ENCODE assay signal across 14 cellular contexts in genomic region chr5:75536694-75537360, GRCh38. TPM values are rescaled to one million over a fixed set of nuclear protein-coding genes. Genes with fewer than 3 reads are reported as not detected.
DNase-seq lines count a peak whose midpoint lies in the region; ATAC-seq and TF ChIP-seq lines count a peak whose summit lies in the region.
"Had no signal": no experiment of that assay in that cellular context is flagged by ENCODE, and none has a peak within 500 bp of the region (broad histone marks: within the 10 kb centered on the region; RNA-seq: fewer than 3 reads in every experiment).

No MANE protein-coding gene starts in this region.

- ATAC-seq in Right ventricle myocardium superior (ENCODE audit: poor library complexity): peak; percentile 15
- ATAC-seq in left ventricle myocardium superior: peak; percentile 17
- ATAC-seq in aorta (ENCODE audit: low FRiP score): peak; percentile 38

- peaks cover 13% of the 10 kb centered on the region for H3K4me1 Mint-ChIP-seq in Calu3 (ENCODE audit: low read depth, unreplicated experiment)

- no peak overlapping the region for H3K27ac Mint-ChIP-seq in Calu3 (ENCODE audit: unreplicated experiment)

- H3K36me3 ChIP-seq in right atrium auricular region (no peaks in the 10 kb centered on the region), aorta (ENCODE audit: control insufficient read depth in 1 of 2, insufficient read depth in 2 of 2, low read length in 1 of 2) (no peaks in the 10 kb centered on the region)
- H3K36me3 ChIP-seq: colonic mucosa had no signal

- BruUV-seq in Calu3 (replicated peaks; lab: Mats Ljungman, UMichigan): no TSS peak

- H3K4me1 ChIP-seq in right atrium auricular region (peaks cover 0 to 11% of the 10 kb centered on the region in 2 donors), aorta (ENCODE audit: control insufficient read depth in 1 of 2, insufficient read depth in 2 of 2, low read length in 2 of 2) (no peaks in the 10 kb centered on the region)
- H3K4me1 ChIP-seq: colonic mucosa had no signal

- WGBS in aorta, 2 donors: 93 to 96% methylated on average over 6 of the region's 6 CpGs

- no peaks in the 10 kb centered on the region for H3K27me3 Mint-ChIP-seq in Calu3 (ENCODE audit: unreplicated experiment)
- H3K27me3 Mint-ChIP-seq: stimulated activated naive CD8-positive, alpha-beta T cell treated with anti-CD3 and anti-CD28 coated beads, Interleukin-15, Interleukin-2, amounts not matched to agents 100 ng/mL and 50 ng/mL, for 24 hours had no signal

- intact Hi-C loops in Right ventricle myocardium superior (cut with DNase I) (no loop called here), left ventricle myocardium superior (cut with micrococcal nuclease) (no loop called here), aorta (cut with DNase I) (no loop called here), Calu3 (cut with micrococcal nuclease; ENCODE audit: unreplicated experiment) (no loop called here)

- no peaks in the 10 kb centered on the region for H3K9me3 Mint-ChIP-seq in Calu3 (ENCODE audit: low read depth, unreplicated experiment)

- H3K27ac ChIP-seq in right atrium auricular region: no peak overlapping the region
- no peak overlapping the region for H3K27ac ChIP-seq in aorta (ENCODE audit: low read depth in 1 of 2, low read length in 2 of 2)
- H3K27ac ChIP-seq: colonic mucosa had no signal

- TF ChIP-seq CTCF in right atrium auricular region (IDR thresholded peaks at IDR 0.05): no peak
- no peak for TF ChIP-seq CTCF in Calu3 (IDR thresholded peaks at IDR 0.05; ENCODE audit: unreplicated experiment)

- H3K27me3 ChIP-seq in right atrium auricular region: no peaks in the 10 kb centered on the region
- no peaks in the 10 kb centered on the region for H3K27me3 ChIP-seq in aorta (ENCODE audit: control insufficient read depth in 1 of 2, insufficient read depth in 2 of 2, low read length in 1 of 2)
- H3K27me3 ChIP-seq: colonic mucosa had no signal

- no peaks in the 10 kb centered on the region for H3K36me3 Mint-ChIP-seq in Calu3 (ENCODE audit: insufficient read depth, unreplicated experiment)

- no peak overlapping the region for H3K4me3 Mint-ChIP-seq in Calu3 (ENCODE audit: low read depth, unreplicated experiment)
- H3K4me3 Mint-ChIP-seq: stimulated activated naive CD8-positive, alpha-beta T cell treated with anti-CD3 and anti-CD28 coated beads, Interleukin-15, Interleukin-2, amounts not matched to agents 100 ng/mL and 50 ng/mL, for 24 hours had no signal

- H3K9me3 ChIP-seq in right atrium auricular region (peaks cover 0 to 20% of the 10 kb centered on the region in 2 donors), aorta (ENCODE audit: control insufficient read depth, low read length) (peaks cover 2% of the 10 kb centered on the region)
- H3K9me3 ChIP-seq: colonic mucosa had no signal

- no peak overlapping the region for H3K4me3 ChIP-seq in right atrium auricular region
- H3K4me3 ChIP-seq in aorta (ENCODE audit: low read length in 2 of 2): no peak overlapping the region
- H3K4me3 ChIP-seq: colonic mucosa had no signal

- CTCF ChIA-PET in Calu3 (lab: Charles Lee): interaction anchor here (1.1 kb wide), 1 partner anchor 13 kb away, joined by 5 read pairs; no protein-coding TSS in a partner anchor

- DNase-seq in Right ventricle myocardium superior (peak; percentile 50), right atrium auricular region (ENCODE audit: low spot score) (no peak), left ventricle myocardium superior (no peak), aorta (peak in 1 of 2 donors; percentile 61), DMS153 (lab: John Stamatoyannopoulos, UW) (no peak), Calu3 (no peak), dedifferentiated amniotic fluid mesenchymal stem cell (ENCODE audit: extremely low spot score) (no peak)
- DNase-seq: activated effector memory CD4-positive, alpha-beta T cell treated with Interleukin-2 at 50 U/mL for 16 hours; colonic mucosa; NCI-H1930; NCI-H526; OCI-M1 had no signal

TF ChIP-seq in PFSK-1, 5 proteins besides CTCF, POLR2A, EP300 and RAD21:
- TF ChIP-seq POLR2AphosphoS5 (IDR thresholded peaks at IDR 0.05; ENCODE audit: low read depth, low read length): no peak
- peak; percentile 98 for TF ChIP-seq FOXP2 (optimal IDR thresholded peaks at IDR 0.05; ENCODE audit: borderline replicate concordance, extremely low read depth, extremely low read length, insufficient read depth)

RNA-seq across cellular contexts. Expression of gene POLK, which starts 25.1 kb away (rescaled TPM):
- total RNA-seq in Right ventricle myocardium superior (20.6 TPM), right atrium auricular region (10 to 100 TPM; 19.1 to 21.1 TPM), left ventricle myocardium superior (22.2 TPM), aorta (10 to 100 TPM; 45.1 to 58.4 TPM), Calu3 (2022) (34.9 and 36.4 TPM in 2 replicates)
- polyA plus RNA-seq in PFSK-1 (2012; ENCODE audit: insufficient read length, low read depth): 5.5 TPM
- polyA plus RNA-seq in aorta: 1 to 10 TPM; 8.1 to 9.3 TPM

RNA-seq across cellular contexts. Expression of gene CERT1, which starts 25.4 kb away (rescaled TPM):
- total RNA-seq in Right ventricle myocardium superior (32.1 TPM), right atrium auricular region (10 to 100 TPM; 12.3 to 12.6 TPM), left ventricle myocardium superior (29.3 TPM), aorta (10 to 100 TPM; 33.2 to 41.7 TPM), Calu3 (2022) (63.4 and 68.6 TPM in 2 replicates)
- 8.5 TPM for polyA plus RNA-seq in PFSK-1 (2012; ENCODE audit: insufficient read length, low read depth)
- polyA plus RNA-seq in aorta: 10 to 100 TPM; 14.5 to 16.0 TPM
